Comparison of ENCODE assay signal across 20 cellular contexts in genomic region chr2:72515696-72516095, GRCh38.
A peak's percentile ranks its signal among the peaks of the same experiment; 100 is the strongest.
DNase-seq lines count a peak whose midpoint lies in the region; FAIRE-seq and TF ChIP-seq lines count a peak whose summit lies in the region.
"Had no signal": no experiment of that assay in that cellular context is flagged by ENCODE, and none has a peak within 500 bp of the region (broad histone marks: within the 10 kb centered on the region; RNA-seq: fewer than 3 reads in every experiment).

No MANE protein-coding gene starts in this region.

- TF ChIP-seq CTCF in AG10803 (conservative IDR thresholded peaks at IDR 0.05; ENCODE audit: low read length) (no peak), HFFc6 (IDR thresholded peaks at IDR 0.05) (no peak), astrocyte of the spinal cord (IDR thresholded peaks at IDR 0.05; ENCODE audit: low read depth, low read length) (no peak), mesothelial cell of epicardium (IDR thresholded peaks at IDR 0.05; ENCODE audit: unreplicated experiment) (no peak), D721Med (IDR thresholded peaks at IDR 0.05; ENCODE audit: insufficient read depth, missing control alignments) (no peak)

- FAIRE-seq in D721Med (lab: Jason Lieb, UNC): no peak

- intact Hi-C loops in activated T-helper 2 cell treated with anti-CD3 and anti-CD28 coated beads, Interferon-gamma antibody, Interleukin-2, Interleukin-4, amounts not matched to agents 10 μg/mL and 5 μg/mL and 100 μg/mL, durations not matched to agents 14 hours and 24 hours and 36 hours (cut with micrococcal nuclease): no loop called here

- no peak overlapping the region; the same call in 1 of the 2 replicates for H3K4me3 Mint-ChIP-seq in HFFc6
- no peak overlapping the region for H3K4me3 Mint-ChIP-seq in mesothelial cell of epicardium
- no peak overlapping the region for H3K4me3 Mint-ChIP-seq in activated T-helper 2 cell treated with anti-CD3 and anti-CD28 coated beads, Interferon-gamma antibody, Interleukin-2, Interleukin-4, amounts not matched to agents 10 μg/mL and 5 μg/mL and 100 μg/mL, durations not matched to agents 14 hours and 24 hours and 36 hours (ENCODE audit: low read depth)
- H3K4me3 Mint-ChIP-seq: CD8-positive, alpha-beta memory T cell; nephron had no signal

- in situ Hi-C loops in astrocyte of the spinal cord (cut with HindIII; ENCODE audit: low sequenced_read_pairs): no loop called here

- H3K27me3 Mint-ChIP-seq in HFFc6 (ENCODE audit: insufficient read depth) (no peaks in the 10 kb centered on the region), mesothelial cell of epicardium (ENCODE audit: low read depth) (no peaks in the 10 kb centered on the region)
- H3K27me3 Mint-ChIP-seq in activated T-helper 2 cell treated with anti-CD3 and anti-CD28 coated beads, Interferon-gamma antibody, Interleukin-2, Interleukin-4, amounts not matched to agents 10 μg/mL and 5 μg/mL and 100 μg/mL, durations not matched to agents 14 hours and 24 hours and 36 hours (ENCODE audit: low read depth): no peaks in the 10 kb centered on the region
- H3K27me3 Mint-ChIP-seq: CD8-positive, alpha-beta memory T cell had no signal

- peak overlapping the region; percentile 29; the same call in 1 of the 2 replicates for H3K27ac Mint-ChIP-seq in HFFc6
- peak overlapping the region; percentile 65 for H3K27ac Mint-ChIP-seq in mesothelial cell of epicardium
- H3K27ac Mint-ChIP-seq in activated T-helper 2 cell treated with anti-CD3 and anti-CD28 coated beads, Interferon-gamma antibody, Interleukin-2, Interleukin-4, amounts not matched to agents 10 μg/mL and 5 μg/mL and 100 μg/mL, durations not matched to agents 14 hours and 24 hours and 36 hours: no peak overlapping the region
- H3K27ac Mint-ChIP-seq: CD8-positive, alpha-beta memory T cell; nephron had no signal

- H3K9me3 Mint-ChIP-seq in HFFc6: no peaks in the 10 kb centered on the region
- H3K9me3 Mint-ChIP-seq in mesothelial cell of epicardium: peaks cover 7% of the 10 kb centered on the region
- no peaks in the 10 kb centered on the region for H3K9me3 Mint-ChIP-seq in activated T-helper 2 cell treated with anti-CD3 and anti-CD28 coated beads, Interferon-gamma antibody, Interleukin-2, Interleukin-4, amounts not matched to agents 10 μg/mL and 5 μg/mL and 100 μg/mL, durations not matched to agents 14 hours and 24 hours and 36 hours
- H3K9me3 Mint-ChIP-seq: CD8-positive, alpha-beta memory T cell; nephron had no signal

- H3K4me1 Mint-ChIP-seq in HFFc6 (ENCODE audit: low read depth) (peaks cover 9% of the 10 kb centered on the region), mesothelial cell of epicardium (peaks cover 49% of the 10 kb centered on the region)
- H3K4me1 Mint-ChIP-seq in activated T-helper 2 cell treated with anti-CD3 and anti-CD28 coated beads, Interferon-gamma antibody, Interleukin-2, Interleukin-4, amounts not matched to agents 10 μg/mL and 5 μg/mL and 100 μg/mL, durations not matched to agents 14 hours and 24 hours and 36 hours (ENCODE audit: low read depth): no peaks in the 10 kb centered on the region
- H3K4me1 Mint-ChIP-seq: CD8-positive, alpha-beta memory T cell; nephron had no signal

- no peak overlapping the region for H3K4me3 ChIP-seq in AG10803 (ENCODE audit: low read length)
- H3K4me3 ChIP-seq in astrocyte of the spinal cord (ENCODE audit: low read depth, low read length): no peak overlapping the region

- DNase-seq in AG10803 (ENCODE audit: low read depth) (peak; percentile 13), HFFc6 (peak; percentile 3), astrocyte of the spinal cord (ENCODE audit: low read depth, low spot score) (peak; percentile 14), mesothelial cell of epicardium (ENCODE audit: low spot score in 2 of 2, unreplicated experiment in 2 of 2) (no peak), D721Med (ENCODE audit: insufficient read length, low spot score) (no peak), NCI-H1436 (lab: John Stamatoyannopoulos, UW) (no peak), SIG-M5 treated with dmso at 0.1 percent for 504 hours (lab: John Stamatoyannopoulos, UW; ENCODE audit: unreplicated experiment) (no peak)
- no peak for DNase-seq in activated T-helper 2 cell treated with anti-CD3 and anti-CD28 coated beads, Interferon-gamma antibody, Interleukin-2, Interleukin-4, amounts not matched to agents 10 μg/mL and 5 μg/mL and 100 μg/mL, durations not matched to agents 14 hours and 24 hours and 36 hours (ENCODE audit: low spot score)
- DNase-seq: ACHN; activated CD4-positive, alpha-beta T cell treated with anti-CD3 and anti-CD28 coated beads, Interleukin-2, amount 50 U/mL, for 1 hour; activated naive CD4-positive, alpha-beta T cell treated with Interleukin-2 at 50 U/mL for 16 hours; CD8-positive, alpha-beta memory T cell; DND-41; IMR-90; islet precursor cell; mammary epithelial cell; NCI-H1092 treated with DMSO at 0.1 percent for 48 hours; NCI-H748 treated with DMSO at 0.1 percent for 48 hours; stimulated activated naive CD4-positive, alpha-beta T cell had no signal

- H3K36me3 Mint-ChIP-seq in HFFc6 (ENCODE audit: low read depth): no peaks in the 10 kb centered on the region
- H3K36me3 Mint-ChIP-seq in mesothelial cell of epicardium: peaks cover 15% of the 10 kb centered on the region
- no peaks in the 10 kb centered on the region for H3K36me3 Mint-ChIP-seq in activated T-helper 2 cell treated with anti-CD3 and anti-CD28 coated beads, Interferon-gamma antibody, Interleukin-2, Interleukin-4, amounts not matched to agents 10 μg/mL and 5 μg/mL and 100 μg/mL, durations not matched to agents 14 hours and 24 hours and 36 hours (ENCODE audit: low read depth)

Comparison
In these comparisons a context has a peak if more than half of its experiments do, and no peak if none do; other contexts are left out.
1. DNase-seq: peak in AG10803 (single experiment), HFFc6 (single experiment) and astrocyte of the spinal cord (single experiment); none in mesothelial cell of epicardium (0 of 2), D721Med (single experiment), NCI-H1436 (single experiment), activated T-helper 2 cell treated with anti-CD3 and anti-CD28 coated beads, Interferon-gamma antibody, Interleukin-2, Interleukin-4, amounts not matched to agents 10 μg/mL and 5 μg/mL and 100 μg/mL, durations not matched to agents 14 hours and 24 hours and 36 hours (single experiment) and SIG-M5 treated with dmso at 0.1 percent for 504 hours (single experiment).